Comparison of ENCODE assay signal across 8 cellular contexts in genomic region chr1:153608742-153609584, GRCh38. TPM values are rescaled to one million over a fixed set of nuclear protein-coding genes. Genes with fewer than 3 reads are reported as not detected.
DNase-seq lines count a peak whose midpoint lies in the region; ATAC-seq and TF ChIP-seq lines count a peak whose summit lies in the region.

No MANE protein-coding gene starts in this region.

- H3K36me3 ChIP-seq in Panc1 (ENCODE audit: control insufficient read depth, insufficient read depth, low read length) (no peaks in the 10 kb centered on the region), upper lobe of right lung (peaks cover 13% of the 10 kb centered on the region)

- peak overlapping the region; percentile 92 for H3K27ac Mint-ChIP-seq in mesothelial cell of epicardium

- H3K9me3 ChIP-seq in Panc1 (ENCODE audit: control insufficient read depth, insufficient read depth, low read depth, low read length) (no peaks in the 10 kb centered on the region), upper lobe of right lung (no peaks in the 10 kb centered on the region)

- ATAC-seq in Panc1 = peak; percentile 80
- peak; percentile 81 for ATAC-seq in upper lobe of right lung
- ATAC-seq in activated T-cell treated with anti-CD3 and anti-CD28 coated beads, Interleukin-2, amount 50 U/mL, for 4 hours = no peak
- no peak for ATAC-seq in HG03457 (IDR thresholded peaks at IDR 0.05; ENCODE audit: unreplicated experiment)

- CTCF ChIA-PET in Panc1 (lab: Charles Lee) = no interaction called here

- POLR2A ChIA-PET in Panc1 (lab: Charles Lee) = no interaction called here

- no TSS peak for BruUV-seq in Panc1 (replicated peaks; lab: Mats Ljungman, UMichigan)

- H3K4me3 Mint-ChIP-seq in mesothelial cell of epicardium = peak overlapping the region; percentile 28
- no peak overlapping the region for H3K4me3 Mint-ChIP-seq in activated T-cell treated with anti-CD3 and anti-CD28 coated beads, Interleukin-2, amount 50 U/mL, for 4 hours

- DNase-seq in Ammon's horn (ENCODE audit: low spot score) (peak; percentile 82), Panc1 (ENCODE audit: low read depth, low spot score) (peak; percentile 67), epithelial cell of esophagus (ENCODE audit: low read depth) (peak; percentile 96), mesothelial cell of epicardium (ENCODE audit: low spot score in 2 of 2, unreplicated experiment in 2 of 2) (no peak), upper lobe of right lung (peak; percentile 91), NCI-H774 (lab: John Stamatoyannopoulos, UW) (no peak)
- no peak for DNase-seq in activated T-cell treated with anti-CD3 and anti-CD28 coated beads, Interleukin-2, amount 50 U/mL, for 4 hours

- peak overlapping the region; percentile 33 to 49 for H3K4me3 ChIP-seq in Panc1 (ENCODE audit: low read depth in 2 of 2, low read length in 2 of 2)
- peak overlapping the region; percentile 100 for H3K4me3 ChIP-seq in epithelial cell of esophagus (ENCODE audit: low read length)
- peak overlapping the region; percentile 53 for H3K4me3 ChIP-seq in upper lobe of right lung

- H3K36me3 Mint-ChIP-seq in mesothelial cell of epicardium = peaks cover 3% of the 10 kb centered on the region
- no peaks in the 10 kb centered on the region for H3K36me3 Mint-ChIP-seq in activated T-cell treated with anti-CD3 and anti-CD28 coated beads, Interleukin-2, amount 50 U/mL, for 4 hours (ENCODE audit: insufficient read depth)

- TF ChIP-seq CTCF in Panc1 (IDR thresholded peaks at IDR 0.05) (no peak), epithelial cell of esophagus (IDR thresholded peaks at IDR 0.05; ENCODE audit: insufficient read depth, low read depth, low read length, missing control alignments) (no peak), mesothelial cell of epicardium (IDR thresholded peaks at IDR 0.05; ENCODE audit: unreplicated experiment) (no peak), upper lobe of right lung (IDR thresholded peaks at IDR 0.05) (no peak)

- H3K4me1 Mint-ChIP-seq in mesothelial cell of epicardium = peaks cover 59% of the 10 kb centered on the region
- no peaks in the 10 kb centered on the region for H3K4me1 Mint-ChIP-seq in activated T-cell treated with anti-CD3 and anti-CD28 coated beads, Interleukin-2, amount 50 U/mL, for 4 hours (ENCODE audit: low read depth)

- in situ Hi-C loops in Panc1 (cut with HindIII; ENCODE audit: low pct_unique_long_range_greater_than_20kb, low sequenced_read_pairs) = loop anchor here (25.0 kb wide), 1 partner anchor 247 kb away; the partner anchor contains the start of gene S100A9

- intact Hi-C loops in Panc1 (cut with micrococcal nuclease; ENCODE audit: unreplicated experiment) (no loop called here), upper lobe of right lung (cut with DNase I) (no loop called here)

- peaks cover 47% of the 10 kb centered on the region for H3K4me1 ChIP-seq in Panc1 (ENCODE audit: control insufficient read depth, insufficient read depth, low read length)
- peaks cover 37% of the 10 kb centered on the region for H3K4me1 ChIP-seq in upper lobe of right lung

- H3K27me3 ChIP-seq in Panc1 (ENCODE audit: control insufficient read depth, insufficient read depth, low read length) = no peaks in the 10 kb centered on the region
- no peaks in the 10 kb centered on the region for H3K27me3 ChIP-seq in upper lobe of right lung

- H3K9me3 Mint-ChIP-seq in mesothelial cell of epicardium = no peaks in the 10 kb centered on the region
- no peaks in the 10 kb centered on the region for H3K9me3 Mint-ChIP-seq in activated T-cell treated with anti-CD3 and anti-CD28 coated beads, Interleukin-2, amount 50 U/mL, for 4 hours

- H3K27ac ChIP-seq in Panc1 (ENCODE audit: low read length) (peak overlapping the region; percentile 79), upper lobe of right lung (peak overlapping the region; percentile 93)

- H3K27me3 Mint-ChIP-seq in mesothelial cell of epicardium (ENCODE audit: low read depth) = no peaks in the 10 kb centered on the region
- no peaks in the 10 kb centered on the region for H3K27me3 Mint-ChIP-seq in activated T-cell treated with anti-CD3 and anti-CD28 coated beads, Interleukin-2, amount 50 U/mL, for 4 hours (ENCODE audit: low read depth)

RNA-seq across cellular contexts. Expression of gene S100A16, which starts 4.0 kb away (rescaled TPM):
- total RNA-seq in Panc1 (2021; ENCODE audit: unreplicated experiment) (61.6 TPM), mesothelial cell of epicardium (22.1 to 24.8 TPM (median 22.4 TPM) in 3 replicates), upper lobe of right lung (69.6 TPM)
- polyA plus RNA-seq in Panc1 (2012; ENCODE audit: insufficient read length) = 95.0 TPM
- total RNA-seq in activated T-cell treated with anti-CD3 and anti-CD28 coated beads, Interleukin-2, amount 50 U/mL, for 4 hours = under 1 TPM in 2 of 3 donors, not detected in 1; 0.24 to 0.29 TPM

RNA-seq across cellular contexts. Expression of gene S100A14, which starts 7.2 kb away (rescaled TPM):
- total RNA-seq in Panc1 (2021; ENCODE audit: unreplicated experiment) (0.57 TPM), mesothelial cell of epicardium (8.5 to 10.1 TPM (median 10.0 TPM) in 3 replicates), upper lobe of right lung (112 TPM)
- not detected for polyA plus RNA-seq in Panc1 (2012; ENCODE audit: insufficient read length)
- under 1 TPM in 2 of 3 donors, not detected in 1; 0.32 to 0.43 TPM for total RNA-seq in activated T-cell treated with anti-CD3 and anti-CD28 coated beads, Interleukin-2, amount 50 U/mL, for 4 hours

RNA-seq across cellular contexts. Expression of gene S100A13, which starts 18.3 kb away (rescaled TPM):
- total RNA-seq in Panc1 (2021; ENCODE audit: unreplicated experiment) = 111 TPM
- polyA plus RNA-seq in Panc1 (2012; ENCODE audit: insufficient read length) = 218 TPM
- 46.6 to 58.5 TPM (median 54.5 TPM) in 3 replicates for total RNA-seq in mesothelial cell of epicardium
- 76.1 TPM for total RNA-seq in upper lobe of right lung
- 1 to 10 TPM; 2.0 to 4.9 (median 3.3) TPM for total RNA-seq in activated T-cell treated with anti-CD3 and anti-CD28 coated beads, Interleukin-2, amount 50 U/mL, for 4 hours

RNA-seq across cellular contexts. Expression of gene S100A1, which starts 19.3 kb away (rescaled TPM):
- total RNA-seq in Panc1 (2021; ENCODE audit: unreplicated experiment) (2.9 TPM), mesothelial cell of epicardium (0.58 to 0.59 TPM in 2 of 3 replicates, not detected in the other), upper lobe of right lung (not detected)
- 8.0 TPM for polyA plus RNA-seq in Panc1 (2012; ENCODE audit: insufficient read length)
- total RNA-seq in activated T-cell treated with anti-CD3 and anti-CD28 coated beads, Interleukin-2, amount 50 U/mL, for 4 hours = not detected

RNA-seq across cellular contexts. Expression of gene CHTOP, which starts 24.9 kb away (rescaled TPM):
- total RNA-seq in Panc1 (2021; ENCODE audit: unreplicated experiment) (87.0 TPM), mesothelial cell of epicardium (108 to 114 TPM (median 111 TPM) in 3 replicates), upper lobe of right lung (63.5 TPM)
- polyA plus RNA-seq in Panc1 (2012; ENCODE audit: insufficient read length) = 94.2 TPM
- 100 to 1,000 TPM; 111 to 117 (median 114) TPM for total RNA-seq in activated T-cell treated with anti-CD3 and anti-CD28 coated beads, Interleukin-2, amount 50 U/mL, for 4 hours

Comparison
In these comparisons a context has a peak if more than half of its experiments do, and no peak if none do; other contexts are left out.
1. DNase-seq: peak in Ammon's horn (single experiment), Panc1 (single experiment), epithelial cell of esophagus (single experiment) and upper lobe of right lung (single experiment); none in mesothelial cell of epicardium (0 of 2), NCI-H774 (single experiment) and activated T-cell treated with anti-CD3 and anti-CD28 coated beads, Interleukin-2, amount 50 U/mL, for 4 hours (single experiment).
2. ATAC-seq: peak in Panc1 (single experiment) and upper lobe of right lung (single experiment); none in activated T-cell treated with anti-CD3 and anti-CD28 coated beads, Interleukin-2, amount 50 U/mL, for 4 hours (0 of 2) and HG03457 (single experiment).
3. H3K4me3 ChIP-seq: peak in every context shown above with its lines; median percentile 100 in epithelial cell of esophagus; 53 in upper lobe of right lung; 41 in Panc1.
4. RNA of gene S100A16, which starts 4.0 kb away (total RNA-seq): 69.6 TPM in upper lobe of right lung (single experiment), 61.6 TPM in Panc1 (single experiment) and 22.1 to 24.8 TPM in mesothelial cell of epicardium; 0.24 to 0.29 TPM in activated T-cell treated with anti-CD3 and anti-CD28 coated beads, Interleukin-2, amount 50 U/mL, for 4 hours; every median in the first group is over 10 times any median in the second.
5. RNA of gene S100A14, which starts 7.2 kb away (total RNA-seq): 112 TPM in upper lobe of right lung (single experiment); 8.5 to 10.1 TPM in mesothelial cell of epicardium, 0.57 TPM in Panc1 (single experiment) and 0.32 to 0.43 TPM in activated T-cell treated with anti-CD3 and anti-CD28 coated beads, Interleukin-2, amount 50 U/mL, for 4 hours; every median in the first group is over 10 times any median in the second.